In genomic region chr20:46990017-46990810, GRCh38 we compare ENCODE assay signal across 10 cellular contexts.
DNase-seq lines count a peak whose midpoint lies in the region; ATAC-seq and TF ChIP-seq lines count a peak whose summit lies in the region.
"Had no signal": no experiment of that assay in that cellular context is flagged by ENCODE, and none has a peak within 500 bp of the region (broad histone marks: within the 10 kb centered on the region; RNA-seq: fewer than 3 reads in every experiment).

No MANE protein-coding gene starts in this region.

- H3K27me3 Mint-ChIP-seq in activated T-cell treated with anti-CD3 and anti-CD28 coated beads, Interleukin-2, amount 50 U/mL, for 4 hours (ENCODE audit: low read depth): peaks cover 18% of the 10 kb centered on the region

- TF ChIP-seq POLR2A in transverse colon (IDR thresholded peaks at IDR 0.05): no peak

- no peaks in the 10 kb centered on the region for H3K36me3 ChIP-seq in left lung
- no peaks in the 10 kb centered on the region for H3K36me3 ChIP-seq in transverse colon

- H3K9me3 Mint-ChIP-seq in activated T-cell treated with anti-CD3 and anti-CD28 coated beads, Interleukin-2, amount 50 U/mL, for 4 hours: peaks cover 2% of the 10 kb centered on the region

- no peak overlapping the region for H3K4me3 Mint-ChIP-seq in activated T-cell treated with anti-CD3 and anti-CD28 coated beads, Interleukin-2, amount 50 U/mL, for 4 hours

- no peaks in the 10 kb centered on the region for H3K36me3 Mint-ChIP-seq in activated T-cell treated with anti-CD3 and anti-CD28 coated beads, Interleukin-2, amount 50 U/mL, for 4 hours (ENCODE audit: insufficient read depth)

- no peak overlapping the region for H3K4me3 ChIP-seq in left lung
- no peak overlapping the region for H3K4me3 ChIP-seq in transverse colon

- TF ChIP-seq EP300 in transverse colon (IDR thresholded peaks at IDR 0.05; ENCODE audit: low read depth): no peak

- TF ChIP-seq CTCF in left lung (IDR thresholded peaks at IDR 0.05) (no peak), transverse colon (IDR thresholded peaks at IDR 0.05) (no peak)

- H3K27me3 ChIP-seq in left lung: peaks cover 0 to 30% of the 10 kb centered on the region in 2 donors
- H3K27me3 ChIP-seq in transverse colon: peaks cover 5% of the 10 kb centered on the region

- peak; percentile 48 to 65 for ATAC-seq in activated T-cell treated with anti-CD3 and anti-CD28 coated beads, Interleukin-2, amount 50 U/mL, for 4 hours
- peak; percentile 31 for ATAC-seq in left lung

- intact Hi-C loops in left lung (cut with DNase I) (no loop called here), transverse colon (cut with DNase I; ENCODE audit: low total_unique reads) (no loop called here)

- no peaks in the 10 kb centered on the region for H3K4me1 ChIP-seq in left lung
- H3K4me1 ChIP-seq in transverse colon: peaks cover 3 to 16% (median 12%) of the 10 kb centered on the region in 4 donors

- in situ Hi-C loops in transverse colon (cut with MboI; ENCODE audit: low pct_ligation_motif_present in 1 of 4, low pct_unique_long_range_greater_than_20kb in 1 of 4, low sequenced_read_pairs in 3 of 4): no loop called here

- peaks cover 19% of the 10 kb centered on the region for H3K4me1 Mint-ChIP-seq in activated T-cell treated with anti-CD3 and anti-CD28 coated beads, Interleukin-2, amount 50 U/mL, for 4 hours (ENCODE audit: low read depth)

- H3K27ac ChIP-seq in left lung (no peak overlapping the region), transverse colon (peak overlapping the region; percentile 44 to 63 (median 48))

- WGBS in transverse colon (ENCODE audit: low coverage in 1 of 2), 2 donors: 22 to 25% methylated on average over 13 to 14 of the region's 14 CpGs

- H3K9me3 ChIP-seq in left lung (no peaks in the 10 kb centered on the region), transverse colon (no peaks in the 10 kb centered on the region)

- peak; percentile 46 for DNase-seq in activated CD8-positive, alpha-beta memory T cell treated with anti-CD3 and anti-CD28 coated beads for 24 hours
- no peak for DNase-seq in activated CD8-positive, alpha-beta memory T cell treated with anti-CD3 and anti-CD28 coated beads, Interleukin-2, amount 50 U/mL, for 4 hours
- no peak for DNase-seq in activated T-cell treated with anti-CD3 and anti-CD28 coated beads, Interleukin-2, amount 50 U/mL, for 4 hours
- no peak for DNase-seq in left lung
- peak; percentile 14 for DNase-seq in transverse colon
- no peak for DNase-seq in mesenteric fat pad (ENCODE audit: low spot score)
- no peak for DNase-seq in H4 (ENCODE audit: low spot score)
- no peak for DNase-seq in NK-92 treated with Interleukin-12 subunit alpha and Interleukin-12 subunit beta, amount 100 ng/mL, for 24 hours (lab: John Stamatoyannopoulos, UW)
- DNase-seq: GF-D8, IMR-90 had no signal

Comparison
In these comparisons a context has a peak if more than half of its experiments do, and no peak if none do; other contexts are left out.
1. DNase-seq: peak in activated CD8-positive, alpha-beta memory T cell treated with anti-CD3 and anti-CD28 coated beads for 24 hours (single experiment) and transverse colon (single experiment); none in activated CD8-positive, alpha-beta memory T cell treated with anti-CD3 and anti-CD28 coated beads, Interleukin-2, amount 50 U/mL, for 4 hours (single experiment), activated T-cell treated with anti-CD3 and anti-CD28 coated beads, Interleukin-2, amount 50 U/mL, for 4 hours (single experiment), left lung (0 of 2), mesenteric fat pad (single experiment), H4 (single experiment) and NK-92 treated with Interleukin-12 subunit alpha and Interleukin-12 subunit beta, amount 100 ng/mL, for 24 hours (single experiment).
2. H3K27ac ChIP-seq: peak in transverse colon (4 of 4); none in left lung (0 of 2).